In the genomic region with DNA sequence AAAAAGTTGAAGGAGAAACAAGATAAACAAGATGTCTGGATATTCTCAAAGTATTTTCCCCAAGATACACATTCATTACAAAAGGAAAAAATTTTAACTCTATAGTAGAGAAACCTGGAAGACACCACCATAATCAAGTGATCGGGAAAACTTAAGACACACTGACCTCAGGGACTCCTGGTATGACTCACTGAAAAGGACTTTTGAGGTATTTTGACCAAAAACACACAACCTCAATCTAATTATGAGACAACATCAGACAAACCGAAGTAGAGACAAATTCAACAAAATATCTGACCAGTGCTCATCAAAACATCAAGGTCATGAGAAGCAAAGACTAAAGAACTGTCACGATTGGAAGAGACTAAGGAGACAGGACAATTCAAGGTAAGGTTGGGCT, we compare ENCODE assay signal across 8 cellular contexts. TPM values are rescaled to one million over a fixed set of nuclear protein-coding genes. Genes with fewer than 3 reads are reported as not detected.
DNase-seq lines count a peak whose midpoint lies in the region; ATAC-seq, FAIRE-seq and TF ChIP-seq lines count a peak whose summit lies in the region.

No MANE protein-coding gene starts in this region.

- no peak for DNase-seq in heart left ventricle
- DNase-seq in Right ventricle myocardium inferior (ENCODE audit: missing footprints), result no peak
- DNase-seq in activated B cell treated with CpG ODN at 0.5 μM for 24 hours, result no peak
- peak; percentile 40 for DNase-seq in urothelium cell line (ENCODE audit: low spot score)
- DNase-seq in epidermal melanocyte (ENCODE audit: insufficient read length, low spot score), result no peak
- no peak for DNase-seq in T-helper 9 cell

- ATAC-seq in heart left ventricle (no peak), Right ventricle myocardium inferior (no peak), activated B cell treated with CpG ODN at 0.5 μM for 24 hours (ENCODE audit: low read depth) (no peak), GM18520 (IDR thresholded peaks at IDR 0.05; ENCODE audit: unreplicated experiment) (no peak)

- H3K9me3 ChIP-seq in heart left ventricle (no peaks in the 10 kb centered on the region), liver (ENCODE audit: control insufficient read depth in 4 of 4, low read length in 3 of 4) (no peaks in the 10 kb centered on the region)

- no peaks in the 10 kb centered on the region for H3K27me3 Mint-ChIP-seq in activated B cell treated with CpG ODN at 0.5 μM for 24 hours

- TF ChIP-seq RAD21 in liver (IDR thresholded peaks at IDR 0.05), result no peak

- POLR2A ChIA-PET in activated B cell treated with CpG ODN at 0.5 μM for 24 hours (lab: Charles Lee), result interaction anchor here (1.2 to 14.6 kb wide), 3 partner anchors 10 to 269 kb away, joined by 4 to 294 read pairs (median 22); a partner anchor contains a TSS

- H3K4me1 ChIP-seq in heart left ventricle, result peaks cover 6 to 92% (median 56%) of the 10 kb centered on the region in 12 donors
- peaks cover 7 to 58% (median 41%) of the 10 kb centered on the region in 4 donors for H3K4me1 ChIP-seq in liver (ENCODE audit: control insufficient read depth in 4 of 4, insufficient read depth in 4 of 4, low read length in 3 of 4)

- peak overlapping the region in 1 of 2 donors; percentile 0 for H3K9ac ChIP-seq in liver (ENCODE audit: low read depth in 1 of 2, low read length in 2 of 2)

- H3K27ac ChIP-seq in heart left ventricle (peak overlapping the region in 10 of 12 donors; percentile 4 to 90 (median 46)), liver (ENCODE audit: low read depth in 1 of 2, low read length in 2 of 2) (peak overlapping the region; percentile 67 to 88)

- H3K4me3 ChIP-seq in heart left ventricle (peak overlapping the region in 4 of 12 donors; percentile 13 to 35 (median 24)), liver (ENCODE audit: low read depth in 1 of 3, low read length in 3 of 3) (no peak overlapping the region)

- H3K36me3 Mint-ChIP-seq in activated B cell treated with CpG ODN at 0.5 μM for 24 hours (ENCODE audit: low read depth), result peaks cover 6% of the 10 kb centered on the region

- H3K4me3 Mint-ChIP-seq in activated B cell treated with CpG ODN at 0.5 μM for 24 hours, result peak overlapping the region; percentile 62

- intact Hi-C loops in heart left ventricle (cut with DNase I), result loop anchor here in 1 of 10 donors (5.0 kb wide), 1 partner anchor 34 kb away; a partner anchor contains a TSS
- intact Hi-C loops in Right ventricle myocardium inferior (cut with DNase I), result loop anchor here (2.0 kb wide), 1 partner anchor 15 kb away; no protein-coding TSS in a partner anchor
- intact Hi-C loops in activated B cell treated with CpG ODN at 0.5 μM for 24 hours (cut with micrococcal nuclease), result loop anchor here (5.0 kb wide), 1 partner anchor 474 kb away; a partner anchor contains a TSS

- 58 to 76% (median 70%) methylated on average over 3 of the region's 3 CpGs for WGBS in heart left ventricle, 4 donors
- 42% methylated on average over 3 of the region's 3 CpGs for WGBS in liver

- TF ChIP-seq CTCF in heart left ventricle (IDR thresholded peaks at IDR 0.05) (no peak), activated B cell treated with CpG ODN at 0.5 μM for 24 hours (IDR thresholded peaks at IDR 0.05) (no peak), liver (IDR thresholded peaks at IDR 0.05; ENCODE audit: low read depth, low read length, missing input control) (no peak)

- peak overlapping the region; percentile 94 for H3K27ac Mint-ChIP-seq in activated B cell treated with CpG ODN at 0.5 μM for 24 hours

- no peak for FAIRE-seq in urothelium cell line (lab: Jason Lieb, UNC)

- no peaks in the 10 kb centered on the region for H3K9me3 Mint-ChIP-seq in activated B cell treated with CpG ODN at 0.5 μM for 24 hours

- CTCF ChIA-PET in activated B cell treated with CpG ODN at 0.5 μM for 24 hours (lab: Charles Lee), result interaction anchor here (0.8 to 3.5 kb wide), 4 partner anchors 16 to 268 kb away, joined by 3 to 10 read pairs (median 4); no protein-coding TSS in a partner anchor

- TF ChIP-seq POLR2A in heart left ventricle (IDR thresholded peaks at IDR 0.05), result no peak

- H3K27me3 ChIP-seq in heart left ventricle (no peaks in the 10 kb centered on the region), liver (ENCODE audit: control insufficient read depth in 4 of 4, insufficient read depth in 4 of 4, low read length in 3 of 4) (no peaks in the 10 kb centered on the region)

- H3K36me3 ChIP-seq in heart left ventricle (no peaks in the 10 kb centered on the region), liver (ENCODE audit: control insufficient read depth in 4 of 4, insufficient read depth in 3 of 4, low read depth in 1 of 4, low read length in 3 of 4) (peaks cover 0 to 13% (median 0%) of the 10 kb centered on the region in 4 donors)

- peaks cover 78% of the 10 kb centered on the region for H3K4me1 Mint-ChIP-seq in activated B cell treated with CpG ODN at 0.5 μM for 24 hours

TF ChIP-seq in liver, 16 proteins besides CTCF, POLR2A, EP300 and RAD21:
- no peak for TF ChIP-seq EGR1 (IDR thresholded peaks at IDR 0.05; ENCODE audit: low read depth in 2 of 2)
- no peak for TF ChIP-seq HNF4A (conservative IDR thresholded peaks at IDR 0.05)
- no peak for TF ChIP-seq YY1 (IDR thresholded peaks at IDR 0.05)
- TF ChIP-seq RXRA (IDR thresholded peaks at IDR 0.05), result no peak
- TF ChIP-seq FOXA1 (IDR thresholded peaks at IDR 0.05), result no peak
- TF ChIP-seq, protein P1, sequence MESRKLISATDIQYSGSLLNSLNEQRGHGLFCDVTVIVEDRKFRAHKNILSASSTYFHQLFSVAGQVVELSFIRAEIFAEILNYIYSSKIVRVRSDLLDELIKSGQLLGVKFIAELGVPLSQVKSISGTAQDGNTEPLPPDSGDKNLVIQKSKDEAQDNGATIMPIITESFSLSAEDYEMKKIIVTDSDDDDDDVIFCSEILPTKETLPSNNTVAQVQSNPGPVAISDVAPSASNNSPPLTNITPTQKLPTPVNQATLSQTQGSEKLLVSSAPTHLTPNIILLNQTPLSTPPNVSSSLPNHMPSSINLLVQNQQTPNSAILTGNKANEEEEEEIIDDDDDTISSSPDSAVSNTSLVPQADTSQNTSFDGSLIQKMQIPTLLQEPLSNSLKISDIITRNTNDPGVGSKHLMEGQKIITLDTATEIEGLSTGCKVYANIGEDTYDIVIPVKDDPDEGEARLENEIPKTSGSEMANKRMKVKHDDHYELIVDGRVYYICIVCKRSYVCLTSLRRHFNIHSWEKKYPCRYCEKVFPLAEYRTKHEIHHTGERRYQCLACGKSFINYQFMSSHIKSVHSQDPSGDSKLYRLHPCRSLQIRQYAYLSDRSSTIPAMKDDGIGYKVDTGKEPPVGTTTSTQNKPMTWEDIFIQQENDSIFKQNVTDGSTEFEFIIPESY (IDR thresholded peaks at IDR 0.05), result no peak
- no peak for TF ChIP-seq NR2F2 (IDR thresholded peaks at IDR 0.05)
- TF ChIP-seq, protein P2, sequence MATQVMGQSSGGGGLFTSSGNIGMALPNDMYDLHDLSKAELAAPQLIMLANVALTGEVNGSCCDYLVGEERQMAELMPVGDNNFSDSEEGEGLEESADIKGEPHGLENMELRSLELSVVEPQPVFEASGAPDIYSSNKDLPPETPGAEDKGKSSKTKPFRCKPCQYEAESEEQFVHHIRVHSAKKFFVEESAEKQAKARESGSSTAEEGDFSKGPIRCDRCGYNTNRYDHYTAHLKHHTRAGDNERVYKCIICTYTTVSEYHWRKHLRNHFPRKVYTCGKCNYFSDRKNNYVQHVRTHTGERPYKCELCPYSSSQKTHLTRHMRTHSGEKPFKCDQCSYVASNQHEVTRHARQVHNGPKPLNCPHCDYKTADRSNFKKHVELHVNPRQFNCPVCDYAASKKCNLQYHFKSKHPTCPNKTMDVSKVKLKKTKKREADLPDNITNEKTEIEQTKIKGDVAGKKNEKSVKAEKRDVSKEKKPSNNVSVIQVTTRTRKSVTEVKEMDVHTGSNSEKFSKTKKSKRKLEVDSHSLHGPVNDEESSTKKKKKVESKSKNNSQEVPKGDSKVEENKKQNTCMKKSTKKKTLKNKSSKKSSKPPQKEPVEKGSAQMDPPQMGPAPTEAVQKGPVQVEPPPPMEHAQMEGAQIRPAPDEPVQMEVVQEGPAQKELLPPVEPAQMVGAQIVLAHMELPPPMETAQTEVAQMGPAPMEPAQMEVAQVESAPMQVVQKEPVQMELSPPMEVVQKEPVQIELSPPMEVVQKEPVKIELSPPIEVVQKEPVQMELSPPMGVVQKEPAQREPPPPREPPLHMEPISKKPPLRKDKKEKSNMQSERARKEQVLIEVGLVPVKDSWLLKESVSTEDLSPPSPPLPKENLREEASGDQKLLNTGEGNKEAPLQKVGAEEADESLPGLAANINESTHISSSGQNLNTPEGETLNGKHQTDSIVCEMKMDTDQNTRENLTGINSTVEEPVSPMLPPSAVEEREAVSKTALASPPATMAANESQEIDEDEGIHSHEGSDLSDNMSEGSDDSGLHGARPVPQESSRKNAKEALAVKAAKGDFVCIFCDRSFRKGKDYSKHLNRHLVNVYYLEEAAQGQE (IDR thresholded peaks at IDR 0.05), result no peak
- no peak for TF ChIP-seq FOXA2 (IDR thresholded peaks at IDR 0.05)
- TF ChIP-seq JUND (IDR thresholded peaks at IDR 0.05), result no peak
- TF ChIP-seq, protein P3, sequence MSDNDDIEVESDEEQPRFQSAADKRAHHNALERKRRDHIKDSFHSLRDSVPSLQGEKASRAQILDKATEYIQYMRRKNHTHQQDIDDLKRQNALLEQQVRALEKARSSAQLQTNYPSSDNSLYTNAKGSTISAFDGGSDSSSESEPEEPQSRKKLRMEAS (IDR thresholded peaks at IDR 0.05), result no peak
- TF ChIP-seq, protein P4, sequence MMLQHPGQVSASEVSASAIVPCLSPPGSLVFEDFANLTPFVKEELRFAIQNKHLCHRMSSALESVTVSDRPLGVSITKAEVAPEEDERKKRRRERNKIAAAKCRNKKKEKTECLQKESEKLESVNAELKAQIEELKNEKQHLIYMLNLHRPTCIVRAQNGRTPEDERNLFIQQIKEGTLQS (IDR thresholded peaks at IDR 0.05), result no peak
- no peak for TF ChIP-seq HNF4G (IDR thresholded peaks at IDR 0.05)
- no peak for TF ChIP-seq GABPA (IDR thresholded peaks at IDR 0.05 in 1 of 2, conservative IDR thresholded peaks at IDR 0.05 in 1 of 2)
- TF ChIP-seq TAF1 (conservative IDR thresholded peaks at IDR 0.05), result no peak
- no peak for TF ChIP-seq SP1 (IDR thresholded peaks at IDR 0.05)

RNA-seq across cellular contexts. Expression of a gene that starts 34.7 kb away (rescaled TPM):
- 10 to 100 TPM in 6 of 9 donors, 1 to 10 TPM in 3; 6.1 to 21.6 (median 10.9) TPM for total RNA-seq in heart left ventricle
- polyA plus RNA-seq in heart left ventricle, result 10 to 100 TPM in 1 of 2 donors, 1 to 10 TPM in 1; 1.9 to 12.8 TPM
- 9.9 TPM for total RNA-seq in Right ventricle myocardium inferior
- 21.8 and 24.4 TPM in 2 replicates for total RNA-seq in activated B cell treated with CpG ODN at 0.5 μM for 24 hours
- 100 to 1,000 TPM; 142 to 284 TPM for total RNA-seq in liver
- 10 to 100 TPM; 58.6 to 63.3 TPM for polyA plus RNA-seq in liver
